In the genomic region with DNA sequence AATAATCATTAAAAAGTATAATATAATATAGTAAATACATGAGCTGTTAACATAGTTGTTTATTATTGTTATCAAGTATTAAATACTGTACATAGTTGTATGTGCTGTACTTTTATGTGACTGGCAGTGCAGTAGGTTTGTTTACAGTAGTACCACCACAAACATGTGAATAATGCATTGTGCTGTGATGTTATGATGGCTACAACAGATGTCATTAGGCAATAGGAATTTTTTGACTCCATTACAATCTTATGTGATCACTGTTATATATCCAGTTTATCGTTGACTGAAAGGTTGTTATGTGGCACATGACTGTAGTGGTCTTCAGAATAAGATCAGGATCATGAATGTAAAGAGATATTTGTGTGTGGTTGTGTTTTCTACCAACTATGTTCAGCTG, we compare ENCODE assay signal across 32 cellular contexts.
"Had no signal": no experiment of that assay in that cellular context is flagged by ENCODE, and none has a peak within 500 bp of the region (broad histone marks: within the 10 kb centered on the region; RNA-seq: fewer than 3 reads in every experiment).

No MANE protein-coding gene starts in this region.

- H3K27ac ChIP-seq: ascending aorta, KMS-11, SJCRH30 had no signal

- H3K9me3 Mint-ChIP-seq: activated naive CD8-positive, alpha-beta T cell treated with anti-CD3 and anti-CD28 coated beads, Interleukin-2, amount 50 U/mL, for 24 hours; activated T-helper 1 cell treated with anti-CD3 and anti-CD28 coated beads, Interleukin-12 subunit alpha, Interleukin-12 subunit beta, Interleukin-2, Interleukin-4 antibody, amounts not matched to agents 30 ng/mL and 10 ng/mL and 1 ng/mL, durations not matched to agents 14 hours and 24 hours and 36 hours had no signal

- H3K9ac ChIP-seq: KMS-11, SK-N-SH had no signal

- DNase-seq: activated CD4-positive, alpha-beta memory T cell treated with anti-CD3 and anti-CD28 coated beads for 36 hours; activated CD4-positive, alpha-beta T cell treated with anti-CD3 and anti-CD28 coated beads for 36 hours; activated CD4-positive, alpha-beta T cell treated with anti-CD3 and anti-CD28 coated beads, Interleukin-2, amount 50 U/mL, for 1 hour; activated CD8-positive, alpha-beta memory T cell treated with anti-CD3 and anti-CD28 coated beads, Interleukin-2, amount 50 U/mL, for 4 hours; activated naive CD4-positive, alpha-beta T cell treated with anti-CD3 and anti-CD28 coated beads, Interleukin-2, amount 10 ng/mL, durations not matched to agents 7 days and 5 days; activated naive CD8-positive, alpha-beta T cell treated with anti-CD3 and anti-CD28 coated beads, Interleukin-2, amount 50 U/mL, for 24 hours; activated T-cell treated with anti-CD3 and anti-CD28 coated beads for 4 hours; activated T-cell treated with anti-CD3 and anti-CD28 coated beads, Interleukin-2, amount 50 U/mL, for 4 hours; amygdala; caudate nucleus; cerebellar nuclear complex; NCI-H1105; NCI-H1417 treated with DMSO at 0.1 percent for 48 hours; NCI-H187 treated with DMSO at 0.1 percent for 48 hours; NCI-H2081; NCI-H2171 treated with DMSO at 0.1 percent for 48 hours; NCI-H2227 treated with DMSO at 0.1 percent for 48 hours; NCI-H446; NCI-H510A treated with DMSO at 0.1 percent for 48 hours; NCI-H69; NCI-H82; SHP77; SJCRH30; SK-N-SH; T-helper 1 cell; T-helper 2 cell; T-helper 9 cell had no signal

- H3K9me3 ChIP-seq: ascending aorta, SJCRH30, SK-N-SH had no signal

- H3K4me1 ChIP-seq: ascending aorta, SJCRH30 had no signal

- H3K27me3 Mint-ChIP-seq: activated CD4-positive, alpha-beta memory T cell treated with anti-CD3 and anti-CD28 coated beads for 36 hours; activated CD4-positive, alpha-beta T cell treated with anti-CD3 and anti-CD28 coated beads for 36 hours; activated naive CD4-positive, alpha-beta T cell treated with anti-CD3 and anti-CD28 coated beads, Interleukin-2, amount 10 ng/mL, durations not matched to agents 7 days and 5 days; activated naive CD8-positive, alpha-beta T cell; activated naive CD8-positive, alpha-beta T cell treated with anti-CD3 and anti-CD28 coated beads, Interleukin-2, amount 50 U/mL, for 24 hours had no signal

- H3K27ac Mint-ChIP-seq: activated CD4-positive, alpha-beta memory T cell treated with anti-CD3 and anti-CD28 coated beads for 36 hours; activated CD4-positive, alpha-beta T cell treated with anti-CD3 and anti-CD28 coated beads for 36 hours; activated naive CD4-positive, alpha-beta T cell treated with anti-CD3 and anti-CD28 coated beads, Interleukin-2, amount 10 ng/mL, durations not matched to agents 7 days and 5 days; activated naive CD8-positive, alpha-beta T cell; activated naive CD8-positive, alpha-beta T cell treated with anti-CD3 and anti-CD28 coated beads, Interleukin-2, amount 50 U/mL, for 24 hours; activated T-helper 1 cell treated with anti-CD3 and anti-CD28 coated beads, Interleukin-12 subunit alpha, Interleukin-12 subunit beta, Interleukin-2, Interleukin-4 antibody, amounts not matched to agents 30 ng/mL and 10 ng/mL and 1 ng/mL, durations not matched to agents 14 hours and 24 hours and 36 hours had no signal

- H3K36me3 ChIP-seq: ascending aorta, SJCRH30 had no signal

- H3K4me3 ChIP-seq: ascending aorta, SJCRH30 had no signal

- H3K4me3 Mint-ChIP-seq: activated CD4-positive, alpha-beta memory T cell treated with anti-CD3 and anti-CD28 coated beads for 36 hours; activated CD4-positive, alpha-beta T cell treated with anti-CD3 and anti-CD28 coated beads for 36 hours; activated naive CD4-positive, alpha-beta T cell treated with anti-CD3 and anti-CD28 coated beads, Interleukin-2, amount 10 ng/mL, durations not matched to agents 7 days and 5 days; activated naive CD8-positive, alpha-beta T cell; activated naive CD8-positive, alpha-beta T cell treated with anti-CD3 and anti-CD28 coated beads, Interleukin-2, amount 50 U/mL, for 24 hours; activated T-cell treated with anti-CD3 and anti-CD28 coated beads, Interleukin-2, amount 50 U/mL, for 4 hours; activated T-helper 1 cell treated with anti-CD3 and anti-CD28 coated beads, Interleukin-12 subunit alpha, Interleukin-12 subunit beta, Interleukin-2, Interleukin-4 antibody, amounts not matched to agents 30 ng/mL and 10 ng/mL and 1 ng/mL, durations not matched to agents 14 hours and 24 hours and 36 hours had no signal

- H3K36me3 Mint-ChIP-seq: activated CD4-positive, alpha-beta memory T cell treated with anti-CD3 and anti-CD28 coated beads for 36 hours; activated naive CD4-positive, alpha-beta T cell treated with anti-CD3 and anti-CD28 coated beads, Interleukin-2, amount 10 ng/mL, durations not matched to agents 7 days and 5 days; activated naive CD8-positive, alpha-beta T cell had no signal

- ATAC-seq: activated CD4-positive, alpha-beta T cell treated with anti-CD3 and anti-CD28 coated beads for 36 hours; activated naive CD8-positive, alpha-beta T cell treated with anti-CD3 and anti-CD28 coated beads, Interleukin-2, amount 50 U/mL, for 24 hours; activated T-cell treated with anti-CD3 and anti-CD28 coated beads, Interleukin-2, amount 50 U/mL, for 4 hours; Panc1 had no signal

- H3K4me2 ChIP-seq: KMS-11, SK-N-SH had no signal

- H3K27me3 ChIP-seq: ascending aorta, SJCRH30 had no signal

- H3K4me1 Mint-ChIP-seq: activated CD4-positive, alpha-beta T cell treated with anti-CD3 and anti-CD28 coated beads for 36 hours; activated naive CD4-positive, alpha-beta T cell treated with anti-CD3 and anti-CD28 coated beads, Interleukin-2, amount 10 ng/mL, durations not matched to agents 7 days and 5 days; activated naive CD8-positive, alpha-beta T cell treated with anti-CD3 and anti-CD28 coated beads, Interleukin-2, amount 50 U/mL, for 24 hours had no signal
